14 cellular contexts compared by ENCODE assay signal in genomic region chr1:73327998-73328397, GRCh38.
DNase-seq lines count a peak whose midpoint lies in the region; ATAC-seq and TF ChIP-seq lines count a peak whose summit lies in the region.
"Had no signal": no experiment of that assay in that cellular context is flagged by ENCODE, and none has a peak within 500 bp of the region (broad histone marks: within the 10 kb centered on the region; RNA-seq: fewer than 3 reads in every experiment).

No MANE protein-coding gene starts in this region.

- H3K4me1 ChIP-seq in GM23338 (ENCODE audit: insufficient read depth) (no peaks in the 10 kb centered on the region), neuronal stem cell (ENCODE audit: control insufficient read depth in 2 of 2, insufficient read depth in 1 of 2, low read depth in 1 of 2, low read length in 2 of 2) (no peaks in the 10 kb centered on the region), aorta (ENCODE audit: control insufficient read depth in 1 of 2, insufficient read depth in 2 of 2, low read length in 2 of 2) (no peaks in the 10 kb centered on the region)
- H3K4me1 ChIP-seq: HAP-1 had no signal

- H3K4me2 ChIP-seq in GM23338 = no peak overlapping the region
- H3K4me2 ChIP-seq in neuronal stem cell (ENCODE audit: insufficient read depth, low read length, poor library complexity, severe bottlenecking) = no peak overlapping the region

- peaks cover 11% of the 10 kb centered on the region for H3K36me3 Mint-ChIP-seq in GM23338 (ENCODE audit: low read depth)
- no peaks in the 10 kb centered on the region for H3K36me3 Mint-ChIP-seq in activated CD4-positive, alpha-beta T cell treated with anti-CD3 and anti-CD28 coated beads, Interleukin-2, amount 10 ng/mL, durations not matched to agents 24 days and 14 days (ENCODE audit: low read depth)
- H3K36me3 Mint-ChIP-seq: CD4-positive, alpha-beta memory T cell had no signal

- H3K27me3 ChIP-seq in GM23338 (ENCODE audit: insufficient read depth) = no peaks in the 10 kb centered on the region
- H3K27me3 ChIP-seq in neuronal stem cell (ENCODE audit: control insufficient read depth in 3 of 3, insufficient read depth in 3 of 3, low read depth in 1 of 3, low read length in 3 of 3) = no peaks in the 10 kb centered on the region
- no peaks in the 10 kb centered on the region for H3K27me3 ChIP-seq in aorta (ENCODE audit: control insufficient read depth in 1 of 2, insufficient read depth in 2 of 2, low read length in 1 of 2)

- DNase-seq in GM23338 (ENCODE audit: low spot score) = no peak
- no peak for DNase-seq in neuronal stem cell (ENCODE audit: low spot score)
- no peak for DNase-seq in aorta
- no peak for DNase-seq in stimulated activated naive CD8-positive, alpha-beta T cell treated with anti-CD3 and anti-CD28 coated beads, Interleukin-15, Interleukin-2, amounts not matched to agents 100 U/mL and 50 U/mL, for 24 hours
- no peak for DNase-seq in activated CD4-positive, alpha-beta T cell treated with anti-CD3 and anti-CD28 coated beads, Interleukin-2, amount 10 ng/mL, durations not matched to agents 24 days and 14 days
- DNase-seq: C1 segment of cervical spinal cord; Calu3; CD4-positive, alpha-beta memory T cell; COR-L47; DMS53; DMS79 treated with DMSO at 0.1 percent for 48 hours; HFFc6 had no signal

- H4K91ac ChIP-seq in neuronal stem cell (ENCODE audit: low read depth, low read length, poor library complexity) = no peak overlapping the region

- no CpG with 5 or more reads among the region's 3 CpGs for WGBS in neuronal stem cell (ENCODE audit: extremely low coverage in 2 of 2, insufficient read length in 2 of 2, insufficient replicate concordance in 1 of 2), 2 donors
- WGBS in aorta, 2 donors = 90 to 96% methylated on average over 3 of the region's 3 CpGs

- no peak overlapping the region for H3K27ac ChIP-seq in GM23338 (ENCODE audit: low read depth)
- no peak overlapping the region for H3K27ac ChIP-seq in neuronal stem cell (replicated peaks; ENCODE audit: low read length)
- H3K27ac ChIP-seq in aorta (ENCODE audit: low read depth in 1 of 2, low read length in 2 of 2) = no peak overlapping the region

- H2AK5ac ChIP-seq in neuronal stem cell (ENCODE audit: low read depth, low read length) = no peak overlapping the region

- no peak overlapping the region for H3K27ac Mint-ChIP-seq in GM23338
- no peak overlapping the region for H3K27ac Mint-ChIP-seq in activated CD4-positive, alpha-beta T cell treated with anti-CD3 and anti-CD28 coated beads, Interleukin-2, amount 10 ng/mL, durations not matched to agents 24 days and 14 days
- H3K27ac Mint-ChIP-seq: CD4-positive, alpha-beta memory T cell; HFFc6 had no signal

- no peak overlapping the region for H3K9ac ChIP-seq in neuronal stem cell (ENCODE audit: low read depth, low read length, poor library complexity)

- H4K8ac ChIP-seq in neuronal stem cell (ENCODE audit: low read depth, low read length) = peak overlapping the region; percentile 65

- intact Hi-C loops in aorta (cut with DNase I) = no loop called here
- intact Hi-C loops in activated CD4-positive, alpha-beta T cell treated with anti-CD3 and anti-CD28 coated beads, Interleukin-2, amount 10 ng/mL, durations not matched to agents 24 days and 14 days (cut with micrococcal nuclease) = no loop called here

- H3K36me3 ChIP-seq in GM23338 (ENCODE audit: insufficient read depth) (no peaks in the 10 kb centered on the region), neuronal stem cell (replicated peaks in 1 of 2; ENCODE audit: control insufficient read depth in 2 of 2, insufficient read depth in 2 of 2, low read length in 2 of 2) (no peaks in the 10 kb centered on the region), aorta (ENCODE audit: control insufficient read depth in 1 of 2, insufficient read depth in 2 of 2, low read length in 1 of 2) (no peaks in the 10 kb centered on the region)
- H3K36me3 ChIP-seq: HAP-1 had no signal

- H2AFZ ChIP-seq in GM23338 = 0 out of 2 replicates have a peak overlapping the region, but pooled peaks have one; percentile 30
- peak overlapping the region; percentile 44 for H2AFZ ChIP-seq in neuronal stem cell (ENCODE audit: low read length)

- H2BK120ac ChIP-seq in neuronal stem cell (ENCODE audit: low read depth, low read length) = no peak overlapping the region

- no peaks in the 10 kb centered on the region for H3K4me1 Mint-ChIP-seq in GM23338
- no peaks in the 10 kb centered on the region for H3K4me1 Mint-ChIP-seq in activated CD4-positive, alpha-beta T cell treated with anti-CD3 and anti-CD28 coated beads, Interleukin-2, amount 10 ng/mL, durations not matched to agents 24 days and 14 days
- H3K4me1 Mint-ChIP-seq: CD4-positive, alpha-beta memory T cell had no signal

- H2BK12ac ChIP-seq in neuronal stem cell (ENCODE audit: low read length) = no peak overlapping the region

- no peaks in the 10 kb centered on the region for H3F3A ChIP-seq in GM23338 (replicated peaks; ENCODE audit: low read depth)

- no peak overlapping the region for H3K18ac ChIP-seq in neuronal stem cell (ENCODE audit: low read length)

- H3K23ac ChIP-seq in neuronal stem cell (ENCODE audit: low read depth, low read length, poor library complexity) = no peak overlapping the region

- peaks cover 24% of the 10 kb centered on the region for H3K9me3 Mint-ChIP-seq in GM23338
- peaks cover 3% of the 10 kb centered on the region for H3K9me3 Mint-ChIP-seq in activated CD4-positive, alpha-beta T cell treated with anti-CD3 and anti-CD28 coated beads, Interleukin-2, amount 10 ng/mL, durations not matched to agents 24 days and 14 days

- no peaks in the 10 kb centered on the region for H3K79me2 ChIP-seq in GM23338 (replicated peaks; ENCODE audit: insufficient read depth)

- no peaks in the 10 kb centered on the region for H4K20me1 ChIP-seq in GM23338 (replicated peaks; ENCODE audit: insufficient read depth)

- TF ChIP-seq CTCF in GM23338 (conservative IDR thresholded peaks at IDR 0.05; ENCODE audit: low read depth in 2 of 2) = no peak

- H3K9me3 ChIP-seq in neuronal stem cell (replicated peaks in 1 of 2; ENCODE audit: control insufficient read depth in 2 of 2, insufficient read depth in 1 of 2, low read depth in 1 of 2, low read length in 2 of 2) (peaks cover 2 to 4% of the 10 kb centered on the region in 2 donors), aorta (ENCODE audit: control insufficient read depth, low read length) (peaks cover 2% of the 10 kb centered on the region)
- H3K9me3 ChIP-seq: HAP-1 had no signal

- no peaks in the 10 kb centered on the region for H3K27me3 Mint-ChIP-seq in GM23338 (ENCODE audit: insufficient read depth, low read depth, poor library complexity)
- no peaks in the 10 kb centered on the region for H3K27me3 Mint-ChIP-seq in activated CD4-positive, alpha-beta T cell treated with anti-CD3 and anti-CD28 coated beads, Interleukin-2, amount 10 ng/mL, durations not matched to agents 24 days and 14 days
- H3K27me3 Mint-ChIP-seq: CD4-positive, alpha-beta memory T cell had no signal

- H3K4me3 ChIP-seq in GM23338 (no peak overlapping the region), neuronal stem cell (ENCODE audit: low read length in 2 of 2) (no peak overlapping the region), aorta (ENCODE audit: low read length in 2 of 2) (no peak overlapping the region)
- H3K4me3 ChIP-seq: HAP-1 had no signal

- ATAC-seq in GM23338 (no peak), aorta (ENCODE audit: low FRiP score) (peak; percentile 36), GM19395 (IDR thresholded peaks at IDR 0.05; ENCODE audit: unreplicated experiment) (no peak)
- no peak for ATAC-seq in stimulated activated naive CD8-positive, alpha-beta T cell treated with anti-CD3 and anti-CD28 coated beads, Interleukin-15, Interleukin-2, amounts not matched to agents 100 U/mL and 50 U/mL, for 24 hours

- H3K79me1 ChIP-seq in neuronal stem cell (ENCODE audit: low read depth, low read length) = no peaks in the 10 kb centered on the region

- H3K4ac ChIP-seq in neuronal stem cell (ENCODE audit: low read length) = no peak overlapping the region

- no peaks in the 10 kb centered on the region for H3K9me2 ChIP-seq in GM23338 (ENCODE audit: insufficient read depth)

- no peak overlapping the region for H2BK15ac ChIP-seq in neuronal stem cell (ENCODE audit: low read length)

- H2BK5ac ChIP-seq in neuronal stem cell (ENCODE audit: low read length) = no peak overlapping the region

- H3K14ac ChIP-seq in neuronal stem cell (ENCODE audit: low read length) = no peak overlapping the region

- H3K4me3 Mint-ChIP-seq in GM23338 = no peak overlapping the region
- H3K4me3 Mint-ChIP-seq in activated CD4-positive, alpha-beta T cell treated with anti-CD3 and anti-CD28 coated beads, Interleukin-2, amount 10 ng/mL, durations not matched to agents 24 days and 14 days = no peak overlapping the region
- H3K4me3 Mint-ChIP-seq: HFFc6 had no signal

TF ChIP-seq in GM23338, 12 proteins besides CTCF, POLR2A, EP300 and RAD21 (continues in another document):
- TF ChIP-seq EZH2 (IDR thresholded peaks at IDR 0.05; ENCODE audit: low read depth, unreplicated experiment) = no peak
- TF ChIP-seq CREB1 (CRISPR knock-in tag; IDR thresholded peaks at IDR 0.05; ENCODE audit: low read depth) = no peak
- no peak for TF ChIP-seq ZNF331 (CRISPR knock-in tag; IDR thresholded peaks at IDR 0.05; ENCODE audit: low read depth)
